ENCODE assay signal across 15 cellular contexts in genomic region chr19:29325241-29325975, GRCh38.
"Had no signal": no experiment of that assay in that cellular context is flagged by ENCODE, and none has a peak within 500 bp of the region (broad histone marks: within the 10 kb centered on the region; RNA-seq: fewer than 3 reads in every experiment).

No MANE protein-coding gene starts in this region.

- H3K27me3 ChIP-seq: ascending aorta, colonic mucosa, pancreas had no signal

- DNase-seq: activated CD4-positive, alpha-beta memory T cell treated with anti-CD3 and anti-CD28 coated beads, Interleukin-2, amount 10 ng/mL, durations not matched to agents 7 days and 5 days; activated CD4-positive, alpha-beta T cell treated with anti-CD3 and anti-CD28 coated beads for 36 hours; activated effector memory CD4-positive, alpha-beta T cell treated with anti-CD3 and anti-CD28 coated beads, Interleukin-2, amount 50 U/mL, for 16 hours; activated T-cell treated with anti-CD3 and anti-CD28 coated beads, Interleukin-2, amount 50 U/mL, for 72 hours; colonic mucosa; kidney glomerular epithelial cell; left ventricle myocardium inferior; pancreas; stimulated activated naive B cell treated with anti-CD40 and anti-IgM and Interleukin-4, amounts not matched to agents 10 μg/mL and 1 μg/mL and 100 μg/mL, for 72 hours had no signal

- H3K4me3 ChIP-seq: ascending aorta, colonic mucosa, left ventricle myocardium inferior, pancreas, thoracic aorta had no signal

- H3K36me3 ChIP-seq: ascending aorta, colonic mucosa, left ventricle myocardium inferior, pancreas, thoracic aorta had no signal

- H3K9me3 ChIP-seq: ascending aorta, colonic mucosa, left ventricle myocardium inferior, pancreas, thoracic aorta had no signal

- ATAC-seq: activated CD4-positive, alpha-beta T cell treated with anti-CD3 and anti-CD28 coated beads for 36 hours; activated T-cell treated with anti-CD3 and anti-CD28 coated beads, Interleukin-2, amount 50 U/mL, for 72 hours; pancreas; stimulated activated naive B cell treated with anti-CD40 and anti-IgM and Interleukin-4, amounts not matched to agents 10 μg/mL and 1 μg/mL and 100 μg/mL, for 72 hours; WTC11 had no signal

- H3K27ac ChIP-seq: ascending aorta, colonic mucosa, left ventricle myocardium inferior, pancreas, thoracic aorta had no signal

- FAIRE-seq: endometrium, frontal cortex, pancreas, TTC549 had no signal

- H3K4me1 ChIP-seq: ascending aorta, colonic mucosa, left ventricle myocardium inferior, pancreas had no signal
